21 cellular contexts compared by ENCODE assay signal in the genomic region with DNA sequence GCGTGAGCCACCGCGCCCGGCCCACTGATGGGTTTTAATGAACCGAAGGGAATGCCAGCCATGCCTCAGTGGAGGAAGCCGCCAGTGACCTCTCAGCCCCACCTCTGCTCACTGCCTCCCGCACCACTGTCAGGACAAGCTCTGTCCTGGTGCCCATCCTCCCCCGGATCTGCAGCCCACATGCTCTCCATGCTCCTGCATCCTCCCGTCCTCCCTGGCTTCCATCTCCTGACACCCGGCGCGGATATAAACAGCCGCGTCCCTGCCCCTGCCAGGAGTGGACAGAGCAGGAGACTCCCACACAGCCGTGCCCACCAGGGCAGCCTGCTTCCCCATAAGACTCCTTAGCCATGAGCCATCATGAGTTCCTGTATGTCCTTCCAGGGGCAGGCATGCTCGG. TPM values are rescaled to one million over a fixed set of nuclear protein-coding genes. Genes with fewer than 3 reads are reported as not detected.
DNase-seq lines count a peak whose midpoint lies in the region; ATAC-seq and TF ChIP-seq lines count a peak whose summit lies in the region.
"Had no signal": no experiment of that assay in that cellular context is flagged by ENCODE, and none has a peak within 500 bp of the region (broad histone marks: within the 10 kb centered on the region; RNA-seq: fewer than 3 reads in every experiment).

No MANE protein-coding gene starts in this region.

- H3K4me3 Mint-ChIP-seq in dendritic cell treated with granulocyte-macrophage colony-stimulating factor and Interleukin-4, amounts not matched to agents 40 ng/mL and 50 ng/mL, for 4 days, result no peak overlapping the region
- no peak overlapping the region for H3K4me3 Mint-ChIP-seq in neural crest cell
- H3K4me3 Mint-ChIP-seq: CD8-positive, alpha-beta memory T cell; HFFc6 had no signal

- no peaks in the 10 kb centered on the region for H3K9me3 Mint-ChIP-seq in dendritic cell treated with granulocyte-macrophage colony-stimulating factor and Interleukin-4, amounts not matched to agents 40 ng/mL and 50 ng/mL, for 4 days
- no peaks in the 10 kb centered on the region for H3K9me3 Mint-ChIP-seq in neural crest cell
- H3K9me3 Mint-ChIP-seq: CD8-positive, alpha-beta memory T cell; HFFc6 had no signal

- H3K36me3 Mint-ChIP-seq in dendritic cell treated with granulocyte-macrophage colony-stimulating factor and Interleukin-4, amounts not matched to agents 40 ng/mL and 50 ng/mL, for 4 days (ENCODE audit: low read depth), result no peaks in the 10 kb centered on the region
- H3K36me3 Mint-ChIP-seq in neural crest cell (ENCODE audit: low read depth), result no peaks in the 10 kb centered on the region
- H3K36me3 Mint-ChIP-seq: CD8-positive, alpha-beta memory T cell had no signal

- intact Hi-C loops in left cardiac atrium (cut with DNase I) (no loop called here), cardiac septum (cut with DNase I) (no loop called here)
- intact Hi-C loops in dendritic cell treated with granulocyte-macrophage colony-stimulating factor and Interleukin-4, amounts not matched to agents 40 ng/mL and 50 ng/mL, for 4 days (cut with micrococcal nuclease), result no loop called here

- no peak for TF ChIP-seq CTCF in neural crest cell (conservative IDR thresholded peaks at IDR 0.05)

- in situ Hi-C loops in G401 (cut with HindIII; ENCODE audit: low sequenced_read_pairs), result loop anchor here (10.0 kb wide), 1 partner anchor 134 kb away; no protein-coding TSS in a partner anchor

- H3K27ac Mint-ChIP-seq in dendritic cell treated with granulocyte-macrophage colony-stimulating factor and Interleukin-4, amounts not matched to agents 40 ng/mL and 50 ng/mL, for 4 days, result peak overlapping the region; percentile 65
- H3K27ac Mint-ChIP-seq in neural crest cell (ENCODE audit: unreplicated experiment), result peak overlapping the region; percentile 62
- H3K27ac Mint-ChIP-seq: HFFc6 had no signal

- H3K27me3 Mint-ChIP-seq in dendritic cell treated with granulocyte-macrophage colony-stimulating factor and Interleukin-4, amounts not matched to agents 40 ng/mL and 50 ng/mL, for 4 days, result peaks cover 21% of the 10 kb centered on the region
- no peaks in the 10 kb centered on the region for H3K27me3 Mint-ChIP-seq in neural crest cell (ENCODE audit: low read depth)
- H3K27me3 Mint-ChIP-seq: CD8-positive, alpha-beta memory T cell had no signal

- peaks cover 38% of the 10 kb centered on the region for H3K4me1 Mint-ChIP-seq in dendritic cell treated with granulocyte-macrophage colony-stimulating factor and Interleukin-4, amounts not matched to agents 40 ng/mL and 50 ng/mL, for 4 days (ENCODE audit: low read depth)
- H3K4me1 Mint-ChIP-seq in neural crest cell, result peaks cover 15% of the 10 kb centered on the region

- ATAC-seq in left cardiac atrium (peak; percentile 74 to 91), GM19035 (IDR thresholded peaks at IDR 0.05; ENCODE audit: unreplicated experiment) (no peak)

- DNase-seq in left cardiac atrium (peak; percentile 50), cardiac septum (ENCODE audit: low spot score) (no peak), neural crest cell (ENCODE audit: low read depth, low spot score) (no peak), SIG-M5 (lab: John Stamatoyannopoulos, UW) (no peak), G401 (ENCODE audit: low spot score) (no peak)
- DNase-seq: Calu3; CD8-positive, alpha-beta memory T cell; DMS153; HFFc6; KBM-7; MM.1S; NCI-H1048; NCI-H1417 treated with DMSO at 0.1 percent for 48 hours; NCI-H187; NCI-H2107; NCI-H446 treated with DMSO at 0.1 percent for 48 hours; NCI-H526 treated with DMSO at 0.1 percent for 48 hours; OCI-M1; SHP77 treated with DMSO at 0.1 percent for 48 hours had no signal

RNA-seq across cellular contexts. Expression of a gene that starts 26.9 kb away (rescaled TPM):
- total RNA-seq in left cardiac atrium, result 10 to 100 TPM; 37.9 to 48.0 TPM
- 86.2 TPM for total RNA-seq in cardiac septum
- total RNA-seq in neural crest cell, result 22.1 and 26.1 TPM in 2 replicates
- 85.0 and 93.2 TPM in 2 replicates for total RNA-seq in G401 (2014; rRNA removed; shearing (Covaris generic))

RNA-seq across cellular contexts. Expression of a gene that starts 46.9 kb away (rescaled TPM):
- 100 to 1,000 TPM; 102 to 125 TPM for total RNA-seq in left cardiac atrium
- 86.0 TPM for total RNA-seq in cardiac septum
- 294 and 296 TPM in 2 replicates for total RNA-seq in neural crest cell
- 241 and 363 TPM in 2 replicates for total RNA-seq in G401 (2014; rRNA removed; shearing (Covaris generic))
